1 cellular context compared by ENCODE assay signal in the genomic region with DNA sequence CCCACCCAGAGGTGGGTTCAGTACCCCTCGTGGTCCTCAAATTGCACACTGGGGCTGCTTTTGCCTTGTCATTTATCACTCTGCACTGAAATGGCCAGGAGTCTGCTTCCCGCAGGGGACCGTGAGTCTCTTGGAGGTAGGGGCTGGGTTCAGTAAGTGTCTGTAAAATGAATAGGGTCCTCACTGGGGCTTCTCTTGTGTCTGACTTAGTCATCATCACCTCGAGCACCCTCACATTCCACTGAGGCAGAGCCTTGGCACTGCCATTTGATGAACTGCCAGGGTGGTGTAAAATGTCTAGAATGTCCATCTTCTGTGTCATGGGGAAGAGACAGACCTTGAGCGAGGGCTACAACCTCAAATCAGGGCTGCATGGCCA.
TF ChIP-seq lines count a peak whose summit lies in the region.

No MANE protein-coding gene starts in this region.

TF ChIP-seq in liver, 16 proteins besides CTCF, POLR2A, EP300 and RAD21 (continued from another document):
- TF ChIP-seq, protein P1, sequence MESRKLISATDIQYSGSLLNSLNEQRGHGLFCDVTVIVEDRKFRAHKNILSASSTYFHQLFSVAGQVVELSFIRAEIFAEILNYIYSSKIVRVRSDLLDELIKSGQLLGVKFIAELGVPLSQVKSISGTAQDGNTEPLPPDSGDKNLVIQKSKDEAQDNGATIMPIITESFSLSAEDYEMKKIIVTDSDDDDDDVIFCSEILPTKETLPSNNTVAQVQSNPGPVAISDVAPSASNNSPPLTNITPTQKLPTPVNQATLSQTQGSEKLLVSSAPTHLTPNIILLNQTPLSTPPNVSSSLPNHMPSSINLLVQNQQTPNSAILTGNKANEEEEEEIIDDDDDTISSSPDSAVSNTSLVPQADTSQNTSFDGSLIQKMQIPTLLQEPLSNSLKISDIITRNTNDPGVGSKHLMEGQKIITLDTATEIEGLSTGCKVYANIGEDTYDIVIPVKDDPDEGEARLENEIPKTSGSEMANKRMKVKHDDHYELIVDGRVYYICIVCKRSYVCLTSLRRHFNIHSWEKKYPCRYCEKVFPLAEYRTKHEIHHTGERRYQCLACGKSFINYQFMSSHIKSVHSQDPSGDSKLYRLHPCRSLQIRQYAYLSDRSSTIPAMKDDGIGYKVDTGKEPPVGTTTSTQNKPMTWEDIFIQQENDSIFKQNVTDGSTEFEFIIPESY (IDR thresholded peaks at IDR 0.05): no peak
- TF ChIP-seq, protein P2, sequence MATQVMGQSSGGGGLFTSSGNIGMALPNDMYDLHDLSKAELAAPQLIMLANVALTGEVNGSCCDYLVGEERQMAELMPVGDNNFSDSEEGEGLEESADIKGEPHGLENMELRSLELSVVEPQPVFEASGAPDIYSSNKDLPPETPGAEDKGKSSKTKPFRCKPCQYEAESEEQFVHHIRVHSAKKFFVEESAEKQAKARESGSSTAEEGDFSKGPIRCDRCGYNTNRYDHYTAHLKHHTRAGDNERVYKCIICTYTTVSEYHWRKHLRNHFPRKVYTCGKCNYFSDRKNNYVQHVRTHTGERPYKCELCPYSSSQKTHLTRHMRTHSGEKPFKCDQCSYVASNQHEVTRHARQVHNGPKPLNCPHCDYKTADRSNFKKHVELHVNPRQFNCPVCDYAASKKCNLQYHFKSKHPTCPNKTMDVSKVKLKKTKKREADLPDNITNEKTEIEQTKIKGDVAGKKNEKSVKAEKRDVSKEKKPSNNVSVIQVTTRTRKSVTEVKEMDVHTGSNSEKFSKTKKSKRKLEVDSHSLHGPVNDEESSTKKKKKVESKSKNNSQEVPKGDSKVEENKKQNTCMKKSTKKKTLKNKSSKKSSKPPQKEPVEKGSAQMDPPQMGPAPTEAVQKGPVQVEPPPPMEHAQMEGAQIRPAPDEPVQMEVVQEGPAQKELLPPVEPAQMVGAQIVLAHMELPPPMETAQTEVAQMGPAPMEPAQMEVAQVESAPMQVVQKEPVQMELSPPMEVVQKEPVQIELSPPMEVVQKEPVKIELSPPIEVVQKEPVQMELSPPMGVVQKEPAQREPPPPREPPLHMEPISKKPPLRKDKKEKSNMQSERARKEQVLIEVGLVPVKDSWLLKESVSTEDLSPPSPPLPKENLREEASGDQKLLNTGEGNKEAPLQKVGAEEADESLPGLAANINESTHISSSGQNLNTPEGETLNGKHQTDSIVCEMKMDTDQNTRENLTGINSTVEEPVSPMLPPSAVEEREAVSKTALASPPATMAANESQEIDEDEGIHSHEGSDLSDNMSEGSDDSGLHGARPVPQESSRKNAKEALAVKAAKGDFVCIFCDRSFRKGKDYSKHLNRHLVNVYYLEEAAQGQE (IDR thresholded peaks at IDR 0.05): no peak
- TF ChIP-seq, protein P3, sequence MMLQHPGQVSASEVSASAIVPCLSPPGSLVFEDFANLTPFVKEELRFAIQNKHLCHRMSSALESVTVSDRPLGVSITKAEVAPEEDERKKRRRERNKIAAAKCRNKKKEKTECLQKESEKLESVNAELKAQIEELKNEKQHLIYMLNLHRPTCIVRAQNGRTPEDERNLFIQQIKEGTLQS (IDR thresholded peaks at IDR 0.05): no peak
- TF ChIP-seq EGR1 (IDR thresholded peaks at IDR 0.05; ENCODE audit: low read depth in 2 of 2) (no peak), SP1 (IDR thresholded peaks at IDR 0.05) (no peak), FOXA1 (IDR thresholded peaks at IDR 0.05) (no peak), RXRA (IDR thresholded peaks at IDR 0.05) (no peak)
- TF ChIP-seq, protein P4, sequence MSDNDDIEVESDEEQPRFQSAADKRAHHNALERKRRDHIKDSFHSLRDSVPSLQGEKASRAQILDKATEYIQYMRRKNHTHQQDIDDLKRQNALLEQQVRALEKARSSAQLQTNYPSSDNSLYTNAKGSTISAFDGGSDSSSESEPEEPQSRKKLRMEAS (IDR thresholded peaks at IDR 0.05): no peak
